In genomic region chr20:57291003-57291402, GRCh38 we compare ENCODE assay signal across 1 cellular context.
TF ChIP-seq lines count a peak whose summit lies in the region.

No MANE protein-coding gene starts in this region.

TF ChIP-seq in WTC11, 78 proteins besides CTCF, POLR2A, EP300 and RAD21 (continued from another document):
- TF ChIP-seq, protein P1, sequence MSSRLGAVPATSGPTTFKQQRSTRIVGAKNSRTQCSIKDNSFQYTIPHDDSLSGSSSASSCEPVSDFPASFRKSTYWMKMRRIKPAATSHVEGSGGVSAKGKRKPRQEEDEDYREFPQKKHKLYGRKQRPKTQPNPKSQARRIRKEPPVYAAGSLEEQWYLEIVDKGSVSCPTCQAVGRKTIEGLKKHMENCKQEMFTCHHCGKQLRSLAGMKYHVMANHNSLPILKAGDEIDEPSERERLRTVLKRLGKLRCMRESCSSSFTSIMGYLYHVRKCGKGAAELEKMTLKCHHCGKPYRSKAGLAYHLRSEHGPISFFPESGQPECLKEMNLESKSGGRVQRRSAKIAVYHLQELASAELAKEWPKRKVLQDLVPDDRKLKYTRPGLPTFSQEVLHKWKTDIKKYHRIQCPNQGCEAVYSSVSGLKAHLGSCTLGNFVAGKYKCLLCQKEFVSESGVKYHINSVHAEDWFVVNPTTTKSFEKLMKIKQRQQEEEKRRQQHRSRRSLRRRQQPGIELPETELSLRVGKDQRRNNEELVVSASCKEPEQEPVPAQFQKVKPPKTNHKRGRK (CRISPR knock-in tag; IDR thresholded peaks at IDR 0.05; ENCODE audit: borderline replicate concordance) = no peak
- no peak for TF ChIP-seq SP1 (CRISPR knock-in tag; conservative IDR thresholded peaks at IDR 0.05)
- TF ChIP-seq, protein P2, sequence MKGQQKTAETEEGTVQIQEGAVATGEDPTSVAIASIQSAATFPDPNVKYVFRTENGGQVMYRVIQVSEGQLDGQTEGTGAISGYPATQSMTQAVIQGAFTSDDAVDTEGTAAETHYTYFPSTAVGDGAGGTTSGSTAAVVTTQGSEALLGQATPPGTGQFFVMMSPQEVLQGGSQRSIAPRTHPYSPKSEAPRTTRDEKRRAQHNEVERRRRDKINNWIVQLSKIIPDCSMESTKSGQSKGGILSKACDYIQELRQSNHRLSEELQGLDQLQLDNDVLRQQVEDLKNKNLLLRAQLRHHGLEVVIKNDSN (CRISPR knock-in tag; IDR thresholded peaks at IDR 0.05) = no peak
- TF ChIP-seq, protein P3, sequence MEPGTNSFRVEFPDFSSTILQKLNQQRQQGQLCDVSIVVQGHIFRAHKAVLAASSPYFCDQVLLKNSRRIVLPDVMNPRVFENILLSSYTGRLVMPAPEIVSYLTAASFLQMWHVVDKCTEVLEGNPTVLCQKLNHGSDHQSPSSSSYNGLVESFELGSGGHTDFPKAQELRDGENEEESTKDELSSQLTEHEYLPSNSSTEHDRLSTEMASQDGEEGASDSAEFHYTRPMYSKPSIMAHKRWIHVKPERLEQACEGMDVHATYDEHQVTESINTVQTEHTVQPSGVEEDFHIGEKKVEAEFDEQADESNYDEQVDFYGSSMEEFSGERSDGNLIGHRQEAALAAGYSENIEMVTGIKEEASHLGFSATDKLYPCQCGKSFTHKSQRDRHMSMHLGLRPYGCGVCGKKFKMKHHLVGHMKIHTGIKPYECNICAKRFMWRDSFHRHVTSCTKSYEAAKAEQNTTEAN (CRISPR knock-in tag; IDR thresholded peaks at IDR 0.05) = no peak
- TF ChIP-seq SOX15 (CRISPR knock-in tag; IDR thresholded peaks at IDR 0.05) = no peak
- TF ChIP-seq MYBL2 (CRISPR knock-in tag; IDR thresholded peaks at IDR 0.05) = no peak
- no peak for TF ChIP-seq ATF2 (CRISPR knock-in tag; IDR thresholded peaks at IDR 0.05; ENCODE audit: borderline replicate concordance, low read depth)
- TF ChIP-seq TEAD1 (CRISPR knock-in tag; IDR thresholded peaks at IDR 0.05) = no peak
- TF ChIP-seq SMAD4 (CRISPR knock-in tag; IDR thresholded peaks at IDR 0.05) = no peak
- TF ChIP-seq, protein P4, sequence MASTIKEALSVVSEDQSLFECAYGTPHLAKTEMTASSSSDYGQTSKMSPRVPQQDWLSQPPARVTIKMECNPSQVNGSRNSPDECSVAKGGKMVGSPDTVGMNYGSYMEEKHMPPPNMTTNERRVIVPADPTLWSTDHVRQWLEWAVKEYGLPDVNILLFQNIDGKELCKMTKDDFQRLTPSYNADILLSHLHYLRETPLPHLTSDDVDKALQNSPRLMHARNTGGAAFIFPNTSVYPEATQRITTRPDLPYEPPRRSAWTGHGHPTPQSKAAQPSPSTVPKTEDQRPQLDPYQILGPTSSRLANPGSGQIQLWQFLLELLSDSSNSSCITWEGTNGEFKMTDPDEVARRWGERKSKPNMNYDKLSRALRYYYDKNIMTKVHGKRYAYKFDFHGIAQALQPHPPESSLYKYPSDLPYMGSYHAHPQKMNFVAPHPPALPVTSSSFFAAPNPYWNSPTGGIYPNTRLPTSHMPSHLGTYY (CRISPR knock-in tag; IDR thresholded peaks at IDR 0.05) = no peak
TF ChIP-seq in WTC11: peak in this region for 0.
